Comparison of ENCODE assay signal across 9 cellular contexts in the genomic region with DNA sequence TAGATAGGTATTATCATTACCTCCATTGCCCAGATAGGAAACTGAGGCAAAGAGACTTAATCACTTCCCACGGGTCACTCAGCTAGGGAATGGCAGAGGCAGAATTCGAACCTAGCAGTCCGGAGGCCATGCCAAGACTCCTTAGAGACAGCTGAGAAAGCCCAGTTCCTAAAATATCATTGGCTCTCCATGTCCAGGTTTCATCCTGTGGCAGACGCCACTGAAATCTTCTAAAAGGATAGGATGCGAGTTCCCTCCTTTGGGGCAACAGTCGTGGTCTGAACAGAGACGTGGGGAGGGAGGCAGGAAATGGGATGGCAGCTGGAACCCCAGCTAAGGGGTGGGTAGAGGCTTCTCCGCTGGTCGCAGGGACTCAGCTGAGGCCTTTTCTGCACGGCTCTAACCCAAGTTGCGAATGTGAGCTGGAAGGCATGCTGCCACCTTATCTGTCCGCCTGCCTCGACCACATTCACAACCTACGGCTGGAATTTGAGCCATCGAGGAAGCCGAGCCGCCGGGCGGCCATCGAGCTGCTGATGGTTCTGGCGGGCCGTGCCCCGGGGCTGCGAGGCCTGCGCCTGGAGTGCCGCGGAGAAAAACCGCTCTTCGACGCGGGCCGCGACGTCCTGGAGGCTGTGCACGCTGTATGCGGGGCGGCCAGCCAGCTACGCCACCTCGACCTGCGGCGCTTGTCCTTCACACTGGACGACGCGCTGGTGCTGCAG. TPM values are rescaled to one million over a fixed set of nuclear protein-coding genes. Genes with fewer than 3 reads are reported as not detected.
DNase-seq lines count a peak whose midpoint lies in the region; ATAC-seq, FAIRE-seq and TF ChIP-seq lines count a peak whose summit lies in the region.
"Had no signal": no experiment of that assay in that cellular context is flagged by ENCODE, and none has a peak within 500 bp of the region (broad histone marks: within the 10 kb centered on the region; RNA-seq: fewer than 3 reads in every experiment).

No MANE protein-coding gene starts in this region.

- no peaks in the 10 kb centered on the region for H3K36me3 Mint-ChIP-seq in mesothelial cell of epicardium

- TF ChIP-seq CTCF in GM12875 (IDR thresholded peaks at IDR 0.05; ENCODE audit: borderline replicate concordance, insufficient read depth, low read depth, low read length), result no peak
- no peak for TF ChIP-seq CTCF in K562 (IDR thresholded peaks at IDR 0.05 in 2 of 3, conservative IDR thresholded peaks at IDR 0.05 in 1 of 3; ENCODE audit: insufficient read depth in 2 of 3, low read depth in 1 of 3, low read length in 3 of 3)
- TF ChIP-seq CTCF in mesothelial cell of epicardium (IDR thresholded peaks at IDR 0.05; ENCODE audit: unreplicated experiment), result no peak
- no peak for TF ChIP-seq CTCF in omental fat pad (IDR thresholded peaks at IDR 0.05)

- H3K4me1 Mint-ChIP-seq in mesothelial cell of epicardium, result peaks cover 24% of the 10 kb centered on the region

- peaks cover 28% of the 10 kb centered on the region for H3K79me2 ChIP-seq in K562 (ENCODE audit: control insufficient read depth, insufficient read depth, low read length)

- no peak for TF ChIP-seq EP300 in K562 (IDR thresholded peaks at IDR 0.05; ENCODE audit: low read length)

- BruUV-seq in K562 (replicated peaks; lab: Mats Ljungman, UMichigan), result no TSS peak

- H3K4me1 ChIP-seq in K562 (replicated peaks in 1 of 2; ENCODE audit: control insufficient read depth in 2 of 2, insufficient read depth in 2 of 2, low read length in 2 of 2), result peaks cover 28 to 84% of the 10 kb centered on the region in 2 experiments

- no peak for TF ChIP-seq RAD21 in K562 (CRISPR knock-in tag; conservative IDR thresholded peaks at IDR 0.05 in 1 of 2, IDR thresholded peaks at IDR 0.05 in 1 of 2)

- no peak for TF ChIP-seq POLR2A in K562 (conservative IDR thresholded peaks at IDR 0.05)

- CTCF ChIA-PET in K562 (lab: Yijun Ruan, JAX; ENCODE audit: low intra/inter-chr PET ratio), result no interaction called here

- H3K27ac Mint-ChIP-seq in mesothelial cell of epicardium, result no peak overlapping the region

- no peak overlapping the region for H3K27ac ChIP-seq in K562 (ENCODE audit: extremely low read depth, low read depth, low read length)

- no peak for ATAC-seq in K562
- ATAC-seq in left colon, result no peak
- ATAC-seq in omental fat pad (ENCODE audit: low FRiP score), result no peak
- ATAC-seq: mucosa of descending colon had no signal

- no peaks in the 10 kb centered on the region for H3K27me3 ChIP-seq in K562 (ENCODE audit: control insufficient read depth in 2 of 2, insufficient read depth in 2 of 2, low read length in 2 of 2)

- FAIRE-seq in K562 (lab: Jason Lieb, UNC), result no peak

- peaks cover 95% of the 10 kb centered on the region for H3K27me3 Mint-ChIP-seq in mesothelial cell of epicardium (ENCODE audit: low read depth)

- H3K9me1 ChIP-seq in K562 (ENCODE audit: control insufficient read depth, insufficient read depth, low read length), result no peaks in the 10 kb centered on the region

- intact Hi-C loops in K562 (cut with micrococcal nuclease) (no loop called here), left colon (cut with DNase I, micrococcal nuclease) (no loop called here)

- 95% methylated on average over 38 of the region's 44 CpGs for WGBS in K562 (ENCODE audit: insufficient coverage, low coverage, missing lambda C conversion rate)

- no peaks in the 10 kb centered on the region for H3K9me3 ChIP-seq in K562 (replicated peaks; ENCODE audit: control insufficient read depth, insufficient read depth, low read depth, low read length)
- H3K9me3 ChIP-seq: mucosa of descending colon had no signal

- H4K20me1 ChIP-seq in K562 (replicated peaks; ENCODE audit: control insufficient read depth, insufficient read depth, low read length), result 0 out of 2 replicates have a peak, but pooled peaks cover 5% of the 10 kb centered on the region

- no peak overlapping the region for H3K4me2 ChIP-seq in K562 (ENCODE audit: insufficient read depth, low read length)

- H3K9me3 Mint-ChIP-seq in mesothelial cell of epicardium, result no peaks in the 10 kb centered on the region

- in situ Hi-C loops in K562 (cut with MboI), result loop anchor here (25.0 kb wide), 1 partner anchor 200 kb away; a partner anchor contains a TSS

- peak overlapping the region; percentile 41 for H3K4me3 Mint-ChIP-seq in mesothelial cell of epicardium

- H3K36me3 ChIP-seq in K562 (ENCODE audit: control insufficient read depth, insufficient read depth, low read length), result peaks cover 13% of the 10 kb centered on the region; the same call in 2 of the 3 replicates

- H3K9ac ChIP-seq in K562 (ENCODE audit: insufficient read depth in 1 of 2, low read depth in 2 of 2, low read length in 2 of 2), result no peak overlapping the region

- no peak overlapping the region for H2AFZ ChIP-seq in K562 (ENCODE audit: low read depth, low read length)

- POLR2A ChIA-PET in K562 (lab: Yijun Ruan, JAX), result interaction anchor here (0.6 to 1.3 kb wide), 3 partner anchors 24 to 74 kb away, joined by 3 to 4 read pairs (median 3); no protein-coding TSS in a partner anchor

- peak; percentile 92 for DNase-seq in 8988T
- no peak for DNase-seq in K562 (ENCODE audit: extremely low read depth in 1 of 4, low spot score in 3 of 4)
- DNase-seq in mesothelial cell of epicardium (ENCODE audit: low spot score in 2 of 2, unreplicated experiment in 2 of 2), result no peak
- no peak for DNase-seq in left colon
- DNase-seq in omental fat pad (ENCODE audit: low spot score), result no peak
- no peak for DNase-seq in NCI-H748 treated with DMSO at 0.1 percent for 48 hours (lab: John Stamatoyannopoulos, UW)
- DNase-seq in putamen (ENCODE audit: low spot score), result no peak

- H3K4me3 ChIP-seq in GM12875 (ENCODE audit: low read depth, low read length) (peak overlapping the region; percentile 43), K562 (no peak overlapping the region)
- H3K4me3 ChIP-seq: mucosa of descending colon had no signal

RNA-seq across cellular contexts. Expression of a gene that starts 1.9 kb away (rescaled TPM):
- total RNA-seq in K562 (2011; cell fraction: chromatin; rRNA removed; ENCODE audit: low replicate concordance), result 143 and 358 TPM in 2 replicates
- 185 and 204 TPM in 2 replicates for total RNA-seq in K562 (2011; cell fraction: nucleolus; rRNA removed)
- 149 and 156 TPM in 2 replicates for total RNA-seq in K562 (2011; cell fraction: nucleoplasm; rRNA removed)
- total RNA-seq in K562 (2014; rRNA removed) (8.3 and 13.2 TPM in 2 replicates), K562 (2014; rRNA removed; fragmentation: Illumina TruSeq; extraction: Trizol) (3.4 and 5.3 TPM in 2 replicates), K562 (2015; rRNA removed; fragmentation: Illumina TruSeq; extraction: Trizol) (9.7 and 9.8 TPM in 2 replicates), K562 (2021) (22.6 and 25.2 TPM in 2 replicates), mesothelial cell of epicardium (10.7 to 14.2 TPM (median 13.1 TPM) in 3 replicates), left colon (10 to 100 TPM; 36.5 to 39.2 TPM), omental fat pad (10 to 100 TPM; 21.2 to 77.2 (median 35.8) TPM)
- polyA plus RNA-seq in K562 (2011; rRNA removed) (7.3 and 19.2 TPM in 2 replicates), K562 (2014; fragmentation: Illumina TruSeq; extraction: Trizol) (9.2 and 12.8 TPM in 2 replicates), K562 (2014; fragmentation: Nextera tagmentation; extraction: Ambion mirVana) (under 1 TPM in 1 of 2 experiments, not detected in 1; 0.50 TPM), K562 (2014; rRNA removed) (21.4 and 35.4 TPM in 2 replicates)
- 8.5 and 10.2 TPM in 2 replicates for polyA plus RNA-seq in K562 (2011; cell fraction: cytosol; rRNA removed)
- polyA plus RNA-seq in K562 (2011; cell fraction: nucleus; rRNA removed), result 197 and 252 TPM in 2 replicates
- polyA plus RNA-seq in K562 (2012), result 28.8 and 44.0 TPM in 2 replicates
- polyA minus RNA-seq in K562 (2011; rRNA and poly(A)+ RNA removed), result 1.5 and 4.8 TPM in 2 replicates
- 3.6 and 5.6 TPM in 2 replicates for polyA minus RNA-seq in K562 (2011; cell fraction: cytosol; rRNA and poly(A)+ RNA removed)
- 25.0 and 38.5 TPM in 2 replicates for polyA minus RNA-seq in K562 (2011; cell fraction: nucleus; rRNA and poly(A)+ RNA removed)

RNA-seq across cellular contexts. Expression of a gene that starts 2.8 kb away (rescaled TPM):
- 108 and 283 TPM in 2 replicates for total RNA-seq in K562 (2011; cell fraction: chromatin; rRNA removed; ENCODE audit: low replicate concordance)
- total RNA-seq in K562 (2011; cell fraction: nucleolus; rRNA removed), result 168 and 184 TPM in 2 replicates
- total RNA-seq in K562 (2011; cell fraction: nucleoplasm; rRNA removed), result 119 and 131 TPM in 2 replicates
- total RNA-seq in K562 (2014; rRNA removed), result 12.5 and 14.5 TPM in 2 replicates
- total RNA-seq in K562 (2014; rRNA removed; fragmentation: Illumina TruSeq; extraction: Trizol), result 4.0 and 4.7 TPM in 2 replicates
- 5.4 and 5.8 TPM in 2 replicates for total RNA-seq in K562 (2015; rRNA removed; fragmentation: Illumina TruSeq; extraction: Trizol)
- 17.6 and 22.1 TPM in 2 replicates for total RNA-seq in K562 (2021)
- 10.9 and 18.2 TPM in 2 replicates for polyA plus RNA-seq in K562 (2011; rRNA removed)
- polyA plus RNA-seq in K562 (2011; cell fraction: cytosol; rRNA removed), result 11.7 and 21.7 TPM in 2 replicates
- 80.6 and 125 TPM in 2 replicates for polyA plus RNA-seq in K562 (2011; cell fraction: nucleus; rRNA removed)
- polyA plus RNA-seq in K562 (2012), result 12.5 and 25.8 TPM in 2 replicates
- 4.4 and 7.4 TPM in 2 replicates for polyA plus RNA-seq in K562 (2014; fragmentation: Illumina TruSeq; extraction: Trizol)
- under 1 TPM in 1 of 2 experiments, not detected in 1; 0.08 TPM for polyA plus RNA-seq in K562 (2014; fragmentation: Nextera tagmentation; extraction: Ambion mirVana)
- 28.2 and 28.8 TPM in 2 replicates for polyA plus RNA-seq in K562 (2014; rRNA removed)
- polyA minus RNA-seq in K562 (2011; rRNA and poly(A)+ RNA removed), result 2.8 and 5.3 TPM in 2 replicates
- 4.2 and 5.6 TPM in 2 replicates for polyA minus RNA-seq in K562 (2011; cell fraction: cytosol; rRNA and poly(A)+ RNA removed)
- polyA minus RNA-seq in K562 (2011; cell fraction: nucleus; rRNA and poly(A)+ RNA removed), result 22.2 and 24.5 TPM in 2 replicates
- 8.1 to 8.9 TPM (median 8.2 TPM) in 3 replicates for total RNA-seq in mesothelial cell of epicardium
- total RNA-seq in left colon, result 10 to 100 TPM; 20.2 to 23.0 TPM
- 10 to 100 TPM; 12.8 to 24.7 (median 15.9) TPM for total RNA-seq in omental fat pad

RNA-seq across cellular contexts. Expression of a gene that starts 2.9 kb away (rescaled TPM):
- 5.6 and 25.1 TPM in 2 replicates for total RNA-seq in K562 (2011; cell fraction: chromatin; rRNA removed; ENCODE audit: low replicate concordance)
- 16.8 and 18.2 TPM in 2 replicates for total RNA-seq in K562 (2011; cell fraction: nucleolus; rRNA removed)
- 10.2 and 12.4 TPM in 2 replicates for total RNA-seq in K562 (2011; cell fraction: nucleoplasm; rRNA removed)
- total RNA-seq in K562 (2014; rRNA removed) (11.9 and 18.0 TPM in 2 replicates), K562 (2014; rRNA removed; fragmentation: Illumina TruSeq; extraction: Trizol) (2.9 and 3.0 TPM in 2 replicates), K562 (2015; rRNA removed; fragmentation: Illumina TruSeq; extraction: Trizol) (5.4 and 5.6 TPM in 2 replicates), K562 (2021) (11.8 and 12.2 TPM in 2 replicates), mesothelial cell of epicardium (7.2 to 7.8 TPM (median 7.8 TPM) in 3 replicates), left colon (10 to 100 TPM; 25.5 to 27.4 TPM), omental fat pad (10 to 100 TPM; 25.3 to 32.5 (median 28.9) TPM)
- polyA plus RNA-seq in K562 (2011; rRNA removed) (8.3 and 8.8 TPM in 2 replicates), K562 (2014; fragmentation: Illumina TruSeq; extraction: Trizol) (3.0 and 5.2 TPM in 2 replicates), K562 (2014; fragmentation: Nextera tagmentation; extraction: Ambion mirVana) (1 to 10 TPM in 1 of 2 experiments, under 1 TPM in 1; 0.76 to 1.7 TPM), K562 (2014; rRNA removed) (14.6 and 17.1 TPM in 2 replicates)
- polyA plus RNA-seq in K562 (2011; cell fraction: cytosol; rRNA removed), result 9.2 and 19.6 TPM in 2 replicates
- 21.1 and 36.4 TPM in 2 replicates for polyA plus RNA-seq in K562 (2011; cell fraction: nucleus; rRNA removed)
- 13.6 and 18.6 TPM in 2 replicates for polyA plus RNA-seq in K562 (2012)
- 0.69 and 1.9 TPM in 2 replicates for polyA minus RNA-seq in K562 (2011; rRNA and poly(A)+ RNA removed)
- 4.7 and 4.9 TPM in 2 replicates for polyA minus RNA-seq in K562 (2011; cell fraction: cytosol; rRNA and poly(A)+ RNA removed)
- 4.3 and 5.3 TPM in 2 replicates for polyA minus RNA-seq in K562 (2011; cell fraction: nucleus; rRNA and poly(A)+ RNA removed)

RNA-seq across cellular contexts. Expression of a gene that starts 7.7 kb away (rescaled TPM):
- 81.0 and 88.7 TPM in 2 replicates for total RNA-seq in K562 (2011; cell fraction: chromatin; rRNA removed; ENCODE audit: low replicate concordance)
- total RNA-seq in K562 (2011; cell fraction: nucleolus; rRNA removed), result 34.7 and 39.7 TPM in 2 replicates
- total RNA-seq in K562 (2011; cell fraction: nucleoplasm; rRNA removed), result 64.6 and 93.4 TPM in 2 replicates
- total RNA-seq in K562 (2014; rRNA removed), result 5.4 and 8.3 TPM in 2 replicates
- total RNA-seq in K562 (2014; rRNA removed; fragmentation: Illumina TruSeq; extraction: Trizol), result 3.4 and 4.3 TPM in 2 replicates
- total RNA-seq in K562 (2015; rRNA removed; fragmentation: Illumina TruSeq; extraction: Trizol), result 4.1 and 5.0 TPM in 2 replicates
- total RNA-seq in K562 (2021), result 7.0 and 9.3 TPM in 2 replicates
- polyA plus RNA-seq in K562 (2011; rRNA removed), result 8.4 and 13.5 TPM in 2 replicates
- polyA plus RNA-seq in K562 (2011; cell fraction: cytosol; rRNA removed), result 5.8 and 7.2 TPM in 2 replicates
- 50.0 and 53.8 TPM in 2 replicates for polyA plus RNA-seq in K562 (2011; cell fraction: nucleus; rRNA removed)
- polyA plus RNA-seq in K562 (2012), result 19.1 and 59.4 TPM in 2 replicates
- 7.6 and 8.2 TPM in 2 replicates for polyA plus RNA-seq in K562 (2014; fragmentation: Illumina TruSeq; extraction: Trizol)
- under 1 TPM; 0.45 to 0.69 TPM for polyA plus RNA-seq in K562 (2014; fragmentation: Nextera tagmentation; extraction: Ambion mirVana)
- 12.2 and 14.0 TPM in 2 replicates for polyA plus RNA-seq in K562 (2014; rRNA removed)
- 3.4 and 5.6 TPM in 2 replicates for polyA minus RNA-seq in K562 (2011; rRNA and poly(A)+ RNA removed)
- 1.9 and 2.5 TPM in 2 replicates for polyA minus RNA-seq in K562 (2011; cell fraction: cytosol; rRNA and poly(A)+ RNA removed)
- 5.4 and 10.3 TPM in 2 replicates for polyA minus RNA-seq in K562 (2011; cell fraction: nucleus; rRNA and poly(A)+ RNA removed)
- total RNA-seq in mesothelial cell of epicardium, result 14.0 to 15.5 TPM (median 14.2 TPM) in 3 replicates
- total RNA-seq in left colon, result 10 to 100 TPM; 23.1 to 30.2 TPM
- total RNA-seq in omental fat pad, result 10 to 100 TPM; 17.1 to 60.4 (median 41.3) TPM

RNA-seq across cellular contexts. Expression of a gene that starts 11.8 kb away (rescaled TPM):
- total RNA-seq in K562 (2011; cell fraction: chromatin; rRNA removed; ENCODE audit: low replicate concordance), result 3.8 and 8.9 TPM in 2 replicates
- 5.1 and 5.7 TPM in 2 replicates for total RNA-seq in K562 (2011; cell fraction: nucleolus; rRNA removed)
- 3.6 and 4.6 TPM in 2 replicates for total RNA-seq in K562 (2011; cell fraction: nucleoplasm; rRNA removed)
- 0.91 and 2.1 TPM in 2 replicates for total RNA-seq in K562 (2014; rRNA removed)
- total RNA-seq in K562 (2014; rRNA removed; fragmentation: Illumina TruSeq; extraction: Trizol), result 0.67 and 0.91 TPM in 2 replicates
- total RNA-seq in K562 (2015; rRNA removed; fragmentation: Illumina TruSeq; extraction: Trizol), result 1.1 TPM in 2 replicates
- 1.5 and 1.8 TPM in 2 replicates for total RNA-seq in K562 (2021)
- polyA plus RNA-seq in K562 (2011; rRNA removed), result 1.5 TPM in 2 replicates
- 2.2 and 3.4 TPM in 2 replicates for polyA plus RNA-seq in K562 (2011; cell fraction: cytosol; rRNA removed)
- polyA plus RNA-seq in K562 (2011; cell fraction: nucleus; rRNA removed), result 5.1 and 5.6 TPM in 2 replicates
- 1.1 and 3.5 TPM in 2 replicates for polyA plus RNA-seq in K562 (2012)
- polyA plus RNA-seq in K562 (2014; fragmentation: Illumina TruSeq; extraction: Trizol), result 0.90 and 1.1 TPM in 2 replicates
- under 1 TPM in 1 of 2 experiments, not detected in 1; 0.01 TPM for polyA plus RNA-seq in K562 (2014; fragmentation: Nextera tagmentation; extraction: Ambion mirVana)
- 1.6 TPM in 2 replicates for polyA plus RNA-seq in K562 (2014; rRNA removed)
- 0.72 and 1.4 TPM in 2 replicates for polyA minus RNA-seq in K562 (2011; rRNA and poly(A)+ RNA removed)
- 1.0 and 1.5 TPM in 2 replicates for polyA minus RNA-seq in K562 (2011; cell fraction: cytosol; rRNA and poly(A)+ RNA removed)
- 1.6 and 1.8 TPM in 2 replicates for polyA minus RNA-seq in K562 (2011; cell fraction: nucleus; rRNA and poly(A)+ RNA removed)
- total RNA-seq in mesothelial cell of epicardium, result 20.1 to 21.4 TPM (median 20.6 TPM) in 3 replicates
- 1 to 10 TPM; 2.9 to 4.3 TPM for total RNA-seq in left colon
- total RNA-seq in omental fat pad, result 10 to 100 TPM in 3 of 4 donors, 1 to 10 TPM in 1; 6.8 to 19.2 (median 14.9) TPM
